Comparison of ENCODE assay signal across 28 cellular contexts in genomic region chr15:38024293-38025091, GRCh38.
"Had no signal": no experiment of that assay in that cellular context is flagged by ENCODE, and none has a peak within 500 bp of the region (broad histone marks: within the 10 kb centered on the region; RNA-seq: fewer than 3 reads in every experiment).

No MANE protein-coding gene starts in this region.

- H3K9ac ChIP-seq: parathyroid adenoma had no signal

- H3K4me1 Mint-ChIP-seq: central memory CD8-positive, alpha-beta T cell; immature natural killer cell; mesothelial cell of epicardium; naive B cell; nephron progenitor cell had no signal

- H2AFZ ChIP-seq: parathyroid adenoma had no signal

- FAIRE-seq: kidney had no signal

- H3K4me3 ChIP-seq: breast epithelium, heart left ventricle, psoas muscle, testis, transverse colon had no signal

- H3K27ac ChIP-seq: breast epithelium, heart left ventricle, parathyroid adenoma, psoas muscle, testis, transverse colon, WERI-Rb-1 had no signal

- H3K9me3 Mint-ChIP-seq: central memory CD8-positive, alpha-beta T cell had no signal

- H3K4me1 ChIP-seq: breast epithelium, parathyroid adenoma, psoas muscle, testis, transverse colon had no signal

- DNase-seq: activated CD4-positive, alpha-beta T cell treated with anti-CD3 and anti-CD28 coated beads for 48 hours; activated CD4-positive, alpha-beta T cell treated with anti-CD3 and anti-CD28 coated beads, Interleukin-2, amount 50 U/mL, for 48 hours; activated CD8-positive, alpha-beta memory T cell treated with anti-CD3 and anti-CD28 coated beads, Interleukin-2, amount 50 U/mL, for 4 hours; activated gamma-delta T cell treated with Interleukin-2 at 50 U/mL for 16 hours; activated naive CD4-positive, alpha-beta T cell treated with anti-CD3 and anti-CD28 coated beads, Interleukin-2, amount 50 U/mL, for 16 hours; activated T-cell treated with anti-CD3 and anti-CD28 coated beads, Interleukin-2, amount 50 U/mL, for 1 hour; amygdala; foreskin fibroblast; heart left ventricle; hypothalamus; immature natural killer cell; kidney; left colon; naive B cell; nephron progenitor cell; psoas muscle; right cardiac atrium; stimulated activated CD4-positive, alpha-beta T cell treated with anti-CD3 and anti-CD28 coated beads, Interleukin-15, amount 100 ng/mL, for 24 hours; stimulated activated CD4-positive, alpha-beta T cell treated with anti-CD3 and anti-CD28 coated beads, Interleukin-2, amount 100 ng/mL, for 24 hours; stimulated activated naive CD8-positive, alpha-beta T cell treated with anti-CD3 and anti-CD28 coated beads, Interleukin-15, Interleukin-2, amounts not matched to agents 100 U/mL and 50 U/mL, for 24 hours; testis; transverse colon; WERI-Rb-1 had no signal

- H3K36me3 Mint-ChIP-seq: immature natural killer cell, mesothelial cell of epicardium, naive B cell had no signal

- H3K9me3 ChIP-seq: breast epithelium, psoas muscle, testis, transverse colon had no signal

- ATAC-seq: esophagus mucosa; heart left ventricle; left colon; psoas muscle; right cardiac atrium; stimulated activated naive CD8-positive, alpha-beta T cell treated with anti-CD3 and anti-CD28 coated beads, Interleukin-15, Interleukin-2, amounts not matched to agents 100 U/mL and 50 U/mL, for 24 hours had no signal

- H3K79me2 ChIP-seq: parathyroid adenoma had no signal

- H3K27me3 ChIP-seq: breast epithelium, heart left ventricle, testis, transverse colon had no signal

- H3K36me3 ChIP-seq: breast epithelium, heart left ventricle, transverse colon, WERI-Rb-1 had no signal

- H3K27ac Mint-ChIP-seq: immature natural killer cell, mesothelial cell of epicardium, naive B cell, nephron progenitor cell had no signal

- H3K4me3 Mint-ChIP-seq: central memory CD8-positive, alpha-beta T cell; immature natural killer cell; mesothelial cell of epicardium; naive B cell; nephron progenitor cell had no signal

- H3K27me3 Mint-ChIP-seq: central memory CD8-positive, alpha-beta T cell had no signal
